In the genomic region with DNA sequence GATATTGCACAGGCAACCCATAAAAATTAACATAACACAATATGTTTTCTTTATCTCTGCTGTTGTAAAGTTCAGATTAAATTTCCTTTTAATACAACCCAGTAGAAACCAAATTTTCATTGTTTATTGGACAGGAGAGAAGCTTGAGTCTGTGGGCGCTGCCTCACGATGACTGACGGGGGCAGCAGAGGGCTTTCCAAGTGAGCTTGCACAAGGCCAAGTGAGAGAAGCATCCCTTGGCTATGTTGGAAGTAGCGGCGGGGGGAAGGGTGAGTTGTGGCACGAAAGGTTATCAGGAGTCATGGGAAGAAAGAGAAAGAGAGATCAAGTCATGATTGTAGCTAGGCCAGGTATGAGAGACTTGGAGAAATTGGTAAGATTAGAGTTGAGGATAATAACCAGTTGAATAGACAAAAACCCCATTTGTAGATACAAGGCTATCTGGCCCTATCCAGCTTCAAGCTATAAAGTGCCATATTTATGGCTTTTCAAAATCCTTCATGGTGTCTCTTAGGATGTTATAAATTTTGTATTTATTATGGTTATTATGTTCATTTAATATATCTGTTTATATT, we compare ENCODE assay signal across 8 cellular contexts.
A peak's percentile ranks its signal among the peaks of the same experiment; 100 is the strongest.
DNase-seq lines count a peak whose midpoint lies in the region; ATAC-seq and TF ChIP-seq lines count a peak whose summit lies in the region.

No MANE protein-coding gene starts in this region.

- H3K4me3 Mint-ChIP-seq in type B pancreatic cell, result no peak overlapping the region

- no peak overlapping the region for H3K27ac Mint-ChIP-seq in type B pancreatic cell

- no peaks in the 10 kb centered on the region for H3K27me3 Mint-ChIP-seq in type B pancreatic cell

- H3K27me3 ChIP-seq in lung (ENCODE audit: control insufficient read depth, insufficient read depth), result no peaks in the 10 kb centered on the region

- H3K9me3 ChIP-seq in lung (ENCODE audit: control insufficient read depth in 2 of 2, insufficient read depth in 1 of 2, low read length in 1 of 2), result no peaks in the 10 kb centered on the region

- peak in 11 of 14 donors; percentile 3 to 78 (median 55) for DNase-seq in C1 segment of cervical spinal cord (lab: John Stamatoyannopoulos, UW)
- peak; percentile 82 for DNase-seq in OCI-M1 (lab: John Stamatoyannopoulos, UW)
- DNase-seq in dermis blood vessel endothelial cell, result peak; percentile 68
- peak; percentile 52 for DNase-seq in lung (ENCODE audit: low spot score)
- DNase-seq in type B pancreatic cell (ENCODE audit: extremely low spot score, unreplicated experiment), result no peak
- no peak for DNase-seq in DMS79 (lab: John Stamatoyannopoulos, UW)

- peak; percentile 47 for ATAC-seq in GM18858 (IDR thresholded peaks at IDR 0.05; ENCODE audit: unreplicated experiment)
- peak; percentile 87 for ATAC-seq in HG03342 (IDR thresholded peaks at IDR 0.05; ENCODE audit: unreplicated experiment)
- no peak for ATAC-seq in lung (ENCODE audit: insufficient read depth, low FRiP score)

- no peak overlapping the region for H3K27ac ChIP-seq in lung (ENCODE audit: low read depth in 1 of 2, low read length in 1 of 2)

- no peaks in the 10 kb centered on the region for H3K36me3 Mint-ChIP-seq in type B pancreatic cell

- TF ChIP-seq CTCF in lung (IDR thresholded peaks at IDR 0.05; ENCODE audit: control extremely low read depth, extremely low read depth) (peak; percentile 30), type B pancreatic cell (conservative IDR thresholded peaks at IDR 0.05) (peak; percentile 86)

- H3K4me1 Mint-ChIP-seq in type B pancreatic cell (ENCODE audit: unreplicated experiment), result peaks cover 6% of the 10 kb centered on the region

- no peak overlapping the region for H3K4me3 ChIP-seq in lung

- H3K36me3 ChIP-seq in lung (ENCODE audit: control insufficient read depth in 2 of 2, insufficient read depth in 2 of 2, low read length in 2 of 2), result no peaks in the 10 kb centered on the region

- H3K4me1 ChIP-seq in lung (ENCODE audit: control insufficient read depth in 2 of 2, insufficient read depth in 2 of 2, low read length in 2 of 2), result no peaks in the 10 kb centered on the region

- WGBS in lung, 2 donors, result 7 to 12% methylated on average over 6 of the region's 6 CpGs

- H3K9me3 Mint-ChIP-seq in type B pancreatic cell, result peaks cover 6% of the 10 kb centered on the region

Comparison
In these comparisons a context has a peak if more than half of its experiments do, and no peak if none do; other contexts are left out.
1. DNase-seq: peak in C1 segment of cervical spinal cord (11 of 14), OCI-M1 (single experiment), dermis blood vessel endothelial cell (single experiment) and lung (single experiment); none in type B pancreatic cell (single experiment) and DMS79 (single experiment).